In the genomic region with DNA sequence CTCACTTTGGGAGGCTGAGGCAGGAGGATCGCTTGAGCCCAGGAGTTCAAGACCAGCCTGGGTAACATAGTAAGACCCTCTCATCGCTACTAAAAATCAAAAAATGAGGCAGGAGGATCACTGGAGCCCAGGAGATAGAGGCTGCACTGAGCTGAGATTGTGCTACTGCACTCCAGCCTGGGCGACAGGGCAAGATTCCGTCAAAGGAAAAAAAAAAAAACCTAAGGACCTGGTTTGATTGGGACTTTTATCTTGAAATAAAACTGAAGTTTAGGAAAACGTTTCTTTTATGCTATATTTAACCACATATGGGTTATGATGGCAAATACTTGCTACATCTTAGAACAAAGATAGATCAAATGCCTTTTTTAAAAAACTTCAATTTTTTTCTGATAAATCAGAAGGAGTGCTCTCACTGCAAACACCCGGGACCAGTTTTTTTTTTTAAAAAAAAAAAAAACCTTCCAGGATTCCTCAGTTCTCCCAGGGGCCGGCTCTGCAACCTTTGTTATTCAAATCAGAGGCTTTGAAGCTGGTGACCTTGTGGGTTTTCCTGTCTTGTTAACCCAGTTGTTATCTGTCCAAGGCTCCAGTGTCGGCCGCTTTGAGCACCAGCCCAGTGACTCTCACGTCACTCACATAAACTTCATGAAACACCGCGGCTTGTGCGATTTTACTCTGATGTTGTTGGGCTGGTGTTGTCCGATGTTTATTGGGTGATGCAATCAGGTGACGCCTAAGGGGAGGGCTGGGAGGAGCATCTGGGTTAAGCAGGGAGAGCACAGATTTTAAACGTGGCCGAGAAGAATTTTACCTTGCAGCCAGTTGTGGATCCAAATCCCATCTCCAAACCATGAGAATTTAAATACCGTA, we compare ENCODE assay signal across 9 cellular contexts.
A peak's percentile ranks its signal among the peaks of the same experiment; 100 is the strongest.
DNase-seq lines count a peak whose midpoint lies in the region; ATAC-seq and TF ChIP-seq lines count a peak whose summit lies in the region.
"Had no signal": no experiment of that assay in that cellular context is flagged by ENCODE, and none has a peak within 500 bp of the region (broad histone marks: within the 10 kb centered on the region; RNA-seq: fewer than 3 reads in every experiment).

No MANE protein-coding gene starts in this region.

- DNase-seq in ACHN (peak; percentile 40), NT2/D1 (ENCODE audit: low read depth, low spot score) (peak; percentile 76), astrocyte of the spinal cord (ENCODE audit: low read depth, low spot score) (peak; percentile 81), inferior parietal cortex (ENCODE audit: extremely low spot score) (peak; percentile 10), NCI-H2029 (lab: John Stamatoyannopoulos, UW) (no peak)
- DNase-seq in stimulated activated CD4-positive, alpha-beta T cell treated with anti-CD3 and anti-CD28 coated beads, Interleukin-2, amount 100 ng/mL, for 24 hours: peak; percentile 10 to 27

- TF ChIP-seq CTCF in HEK293 (tag by site-specific recombination; IDR thresholded peaks at IDR 0.05): no peak
- TF ChIP-seq CTCF in astrocyte of the spinal cord (IDR thresholded peaks at IDR 0.05; ENCODE audit: low read depth, low read length): no peak

- no peaks in the 10 kb centered on the region for H3K4me1 ChIP-seq in HEK293 (ENCODE audit: control insufficient read depth, insufficient read depth, low read length)
- peaks cover 33% of the 10 kb centered on the region for H3K4me1 ChIP-seq in NT2/D1 (ENCODE audit: insufficient read depth, insufficient read length)

- CTCF ChIA-PET in HEK293 (lab: Yijun Ruan, JAX): interaction anchor here (0.6 to 1.8 kb wide), 9 partner anchors 10 to 218 kb away, joined by 3 to 7 read pairs (median 4); no protein-coding TSS in a partner anchor

- H3K9me3 ChIP-seq in HEK293 (ENCODE audit: control insufficient read depth, insufficient read depth, low read depth, low read length) (no peaks in the 10 kb centered on the region), NT2/D1 (ENCODE audit: insufficient read depth, low read length) (no peaks in the 10 kb centered on the region)

- H3K9ac ChIP-seq in NT2/D1 (ENCODE audit: insufficient read length, low read depth): peak overlapping the region; percentile 76

- ATAC-seq in HG03045 (IDR thresholded peaks at IDR 0.05; ENCODE audit: unreplicated experiment): no peak
- ATAC-seq: GM12878 had no signal

- POLR2A ChIA-PET in HEK293 (lab: Yijun Ruan, JAX): interaction anchor here (0.7 to 1.1 kb wide), 3 partner anchors 16 to 177 kb away, joined by 3 to 6 read pairs (median 4); no protein-coding TSS in a partner anchor

- H3K4me3 ChIP-seq in HEK293 (ENCODE audit: low read depth, low read length) (no peak overlapping the region), NT2/D1 (ENCODE audit: insufficient read length, low read depth) (peak overlapping the region; percentile 19), astrocyte of the spinal cord (ENCODE audit: low read depth, low read length) (no peak overlapping the region)
- H3K4me3 ChIP-seq: GM12878 had no signal

- peak overlapping the region; percentile 25; the same call in 1 of the 2 replicates for H3K27ac ChIP-seq in HEK293 (ENCODE audit: extremely low read depth, low read depth, low read length)

- H3K36me3 ChIP-seq in HEK293 (ENCODE audit: control insufficient read depth in 2 of 2, insufficient read depth in 1 of 2, low read length in 2 of 2) (no peaks in the 10 kb centered on the region), NT2/D1 (ENCODE audit: insufficient read depth, insufficient read length, low read length) (no peaks in the 10 kb centered on the region)

- no peaks in the 10 kb centered on the region for H3K27me3 ChIP-seq in NT2/D1 (ENCODE audit: insufficient read depth, insufficient read length)

- in situ Hi-C loops in ACHN (cut with HindIII; ENCODE audit: low pct_ligation_motif_present, low pct_unique_long_range_greater_than_20kb, low sequenced_read_pairs) (no loop called here), astrocyte of the spinal cord (cut with HindIII; ENCODE audit: low sequenced_read_pairs) (no loop called here)

TF ChIP-seq in HEK293, 187 proteins besides CTCF, POLR2A, EP300 and RAD21 (continues in another document):
- TF ChIP-seq ZNF707 (tag by site-specific recombination; IDR thresholded peaks at IDR 0.05) (no peak), ZNF416 (tag by site-specific recombination; IDR thresholded peaks at IDR 0.05) (no peak), SP2 (tag by site-specific recombination; IDR thresholded peaks at IDR 0.05) (peak; percentile 33; the same call in 1 of the 2 replicates), ZNF221 (tag by site-specific recombination; IDR thresholded peaks at IDR 0.05; ENCODE audit: borderline replicate concordance) (no peak), ZNF518A (tag by site-specific recombination; conservative IDR thresholded peaks at IDR 0.05; ENCODE audit: low read depth) (0 out of 2 replicates have a peak, but pooled peaks have one; percentile 30), PATZ1 (tag by site-specific recombination; IDR thresholded peaks at IDR 0.05) (peak; percentile 71; the same call in 1 of the 2 replicates), ZNF157 (tag by site-specific recombination; IDR thresholded peaks at IDR 0.05) (no peak), ZBTB1 (tag by site-specific recombination; IDR thresholded peaks at IDR 0.05) (no peak)
- TF ChIP-seq, protein P1, sequence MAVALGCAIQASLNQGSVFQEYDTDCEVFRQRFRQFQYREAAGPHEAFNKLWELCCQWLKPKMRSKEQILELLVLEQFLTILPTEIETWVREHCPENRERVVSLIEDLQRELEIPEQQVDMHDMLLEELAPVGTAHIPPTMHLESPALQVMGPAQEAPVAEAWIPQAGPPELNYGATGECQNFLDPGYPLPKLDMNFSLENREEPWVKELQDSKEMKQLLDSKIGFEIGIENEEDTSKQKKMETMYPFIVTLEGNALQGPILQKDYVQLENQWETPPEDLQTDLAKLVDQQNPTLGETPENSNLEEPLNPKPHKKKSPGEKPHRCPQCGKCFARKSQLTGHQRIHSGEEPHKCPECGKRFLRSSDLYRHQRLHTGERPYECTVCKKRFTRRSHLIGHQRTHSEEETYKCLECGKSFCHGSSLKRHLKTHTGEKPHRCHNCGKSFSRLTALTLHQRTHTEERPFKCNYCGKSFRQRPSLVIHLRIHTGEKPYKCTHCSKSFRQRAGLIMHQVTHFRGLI (tag by site-specific recombination; IDR thresholded peaks at IDR 0.05): peak; percentile 96
